In genomic region chr7:75885011-75885410, GRCh38 we compare ENCODE assay signal across 25 cellular contexts.
"Had no signal": no experiment of that assay in that cellular context is flagged by ENCODE, and none has a peak within 500 bp of the region (broad histone marks: within the 10 kb centered on the region; RNA-seq: fewer than 3 reads in every experiment).

No MANE protein-coding gene starts in this region.

- H3K9me3 ChIP-seq: esophagus squamous epithelium, gastrocnemius medialis, thoracic aorta, upper lobe of right lung had no signal

- H3K4me3 Mint-ChIP-seq: activated CD4-positive, alpha-beta T cell treated with anti-CD3 and anti-CD28 coated beads, Interleukin-2, amount 10 ng/mL, durations not matched to agents 7 days and 5 days; activated CD8-positive, alpha-beta memory T cell treated with anti-CD3 and anti-CD28 coated beads, Interleukin-2, amount 10 ng/mL, durations not matched to agents 7 days and 5 days; activated CD8-positive, alpha-beta T cell treated with anti-CD3 and anti-CD28 coated beads for 36 hours; activated naive CD4-positive, alpha-beta T cell treated with anti-CD3 and anti-CD28 coated beads, Interleukin-2, amount 50 U/mL, for 24 hours; activated T-helper 1 cell treated with anti-CD3 and anti-CD28 coated beads, Interleukin-12 subunit alpha, Interleukin-12 subunit beta, Interleukin-2, Interleukin-4 antibody, amounts not matched to agents 30 ng/mL and 10 ng/mL and 1 ng/mL, durations not matched to agents 14 hours and 24 hours and 36 hours; brain; effector memory CD8-positive, alpha-beta T cell; naive thymus-derived CD4-positive, alpha-beta T cell; neural crest cell; stimulated activated naive B cell treated with anti-CD40 and anti-IgM and Interleukin-4, amounts not matched to agents 10 μg/mL and 1 μg/mL and 100 μg/mL, for 72 hours had no signal

- H3K27ac ChIP-seq: esophagus squamous epithelium, gastrocnemius medialis, thoracic aorta, upper lobe of right lung, VCaP had no signal

- DNase-seq: activated CD4-positive, alpha-beta T cell treated with anti-CD3 and anti-CD28 coated beads, Interleukin-2, amount 10 ng/mL, durations not matched to agents 7 days and 5 days; activated CD4-positive, CD25-positive, alpha-beta regulatory T cell treated with anti-CD3 and anti-CD28 coated beads, Interleukin-2, amount 50 U/mL, for 72 hours; activated CD8-positive, alpha-beta memory T cell treated with anti-CD3 and anti-CD28 coated beads, Interleukin-2, amount 10 ng/mL, durations not matched to agents 7 days and 5 days; activated CD8-positive, alpha-beta T cell treated with anti-CD3 and anti-CD28 coated beads for 36 hours; activated gamma-delta T cell; anterior cingulate cortex; effector memory CD8-positive, alpha-beta T cell; esophagus squamous epithelium; gastrocnemius medialis; naive thymus-derived CD4-positive, alpha-beta T cell; occipital lobe; retina; stimulated activated CD4-positive, alpha-beta T cell treated with anti-CD3 and anti-CD28 coated beads, Interleukin-2, amount 100 ng/mL, for 48 hours; stimulated activated CD8-positive, alpha-beta memory T cell treated with anti-CD3 and anti-CD28 coated beads, Interleukin-4, amount 100 ng/mL, for 48 hours; stimulated activated naive B cell treated with anti-CD40 and anti-IgM and Interleukin-4, amounts not matched to agents 10 μg/mL and 1 μg/mL and 100 μg/mL, for 72 hours; SW 1271; T-helper 2 cell; upper lobe of right lung had no signal

- H3K27me3 Mint-ChIP-seq: activated CD4-positive, alpha-beta T cell treated with anti-CD3 and anti-CD28 coated beads, Interleukin-2, amount 10 ng/mL, durations not matched to agents 7 days and 5 days; activated CD8-positive, alpha-beta memory T cell treated with anti-CD3 and anti-CD28 coated beads, Interleukin-2, amount 10 ng/mL, durations not matched to agents 7 days and 5 days; activated CD8-positive, alpha-beta T cell treated with anti-CD3 and anti-CD28 coated beads for 36 hours; activated naive CD4-positive, alpha-beta T cell treated with anti-CD3 and anti-CD28 coated beads, Interleukin-2, amount 50 U/mL, for 24 hours; brain; effector memory CD8-positive, alpha-beta T cell; naive thymus-derived CD4-positive, alpha-beta T cell; stimulated activated naive B cell treated with anti-CD40 and anti-IgM and Interleukin-4, amounts not matched to agents 10 μg/mL and 1 μg/mL and 100 μg/mL, for 72 hours had no signal

- H3K27ac Mint-ChIP-seq: activated CD4-positive, alpha-beta T cell treated with anti-CD3 and anti-CD28 coated beads, Interleukin-2, amount 10 ng/mL, durations not matched to agents 7 days and 5 days; activated CD8-positive, alpha-beta memory T cell treated with anti-CD3 and anti-CD28 coated beads, Interleukin-2, amount 10 ng/mL, durations not matched to agents 7 days and 5 days; activated CD8-positive, alpha-beta T cell treated with anti-CD3 and anti-CD28 coated beads for 36 hours; activated naive CD4-positive, alpha-beta T cell treated with anti-CD3 and anti-CD28 coated beads, Interleukin-2, amount 50 U/mL, for 24 hours; activated T-helper 1 cell treated with anti-CD3 and anti-CD28 coated beads, Interleukin-12 subunit alpha, Interleukin-12 subunit beta, Interleukin-2, Interleukin-4 antibody, amounts not matched to agents 30 ng/mL and 10 ng/mL and 1 ng/mL, durations not matched to agents 14 hours and 24 hours and 36 hours; effector memory CD8-positive, alpha-beta T cell; naive thymus-derived CD4-positive, alpha-beta T cell; stimulated activated naive B cell treated with anti-CD40 and anti-IgM and Interleukin-4, amounts not matched to agents 10 μg/mL and 1 μg/mL and 100 μg/mL, for 72 hours had no signal

- H3K4me3 ChIP-seq: esophagus squamous epithelium, gastrocnemius medialis, lung, thoracic aorta, upper lobe of right lung had no signal

- H3K27me3 ChIP-seq: esophagus squamous epithelium, gastrocnemius medialis, upper lobe of right lung had no signal

- H3K9me3 Mint-ChIP-seq: activated CD4-positive, alpha-beta T cell treated with anti-CD3 and anti-CD28 coated beads, Interleukin-2, amount 10 ng/mL, durations not matched to agents 7 days and 5 days; activated CD8-positive, alpha-beta T cell treated with anti-CD3 and anti-CD28 coated beads for 36 hours; activated naive CD4-positive, alpha-beta T cell treated with anti-CD3 and anti-CD28 coated beads, Interleukin-2, amount 50 U/mL, for 24 hours; activated T-helper 1 cell treated with anti-CD3 and anti-CD28 coated beads, Interleukin-12 subunit alpha, Interleukin-12 subunit beta, Interleukin-2, Interleukin-4 antibody, amounts not matched to agents 30 ng/mL and 10 ng/mL and 1 ng/mL, durations not matched to agents 14 hours and 24 hours and 36 hours; brain; effector memory CD8-positive, alpha-beta T cell; naive thymus-derived CD4-positive, alpha-beta T cell; neural crest cell; stimulated activated naive B cell treated with anti-CD40 and anti-IgM and Interleukin-4, amounts not matched to agents 10 μg/mL and 1 μg/mL and 100 μg/mL, for 72 hours had no signal
